8 cellular contexts compared by ENCODE assay signal in the genomic region with DNA sequence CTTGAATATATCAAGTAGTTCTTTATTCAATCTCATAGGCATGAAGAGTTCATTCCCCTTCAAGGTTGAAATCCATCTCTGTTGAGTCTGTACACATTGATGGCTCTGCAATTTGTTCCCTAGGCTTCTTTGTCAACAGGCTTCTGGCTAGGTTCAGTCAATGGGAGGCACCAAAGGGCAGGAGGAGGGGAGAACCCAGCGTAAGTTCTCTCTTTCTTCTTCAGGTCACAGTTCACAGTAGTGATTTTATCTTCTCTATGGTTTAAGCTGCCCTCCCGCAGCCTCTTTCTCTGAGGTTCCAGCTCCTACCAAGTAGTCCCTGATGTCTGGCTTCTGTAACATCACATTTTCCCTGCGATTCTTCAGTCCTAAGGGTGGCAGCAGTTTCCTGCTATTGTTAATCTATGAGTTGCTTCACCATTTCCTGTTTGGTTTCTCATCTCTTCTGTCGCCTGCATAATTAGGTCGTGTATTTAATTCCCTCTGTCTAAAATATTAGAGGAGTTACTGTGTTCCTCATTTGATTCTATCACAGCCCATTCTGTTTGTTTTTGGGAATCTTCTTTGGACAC.
DNase-seq lines count a peak whose midpoint lies in the region; ATAC-seq and TF ChIP-seq lines count a peak whose summit lies in the region.

No MANE protein-coding gene starts in this region.

- no peaks in the 10 kb centered on the region for H3K27me3 Mint-ChIP-seq in CD4-positive, CD25-positive, alpha-beta regulatory T cell
- peaks cover 8% of the 10 kb centered on the region for H3K27me3 Mint-ChIP-seq in activated CD8-positive, alpha-beta T cell treated with anti-CD3 and anti-CD28 coated beads, Interleukin-2, amount 10 ng/mL, durations not matched to agents 7 days and 5 days (ENCODE audit: low read depth)
- peaks cover 0 to 6% (median 1%) of the 10 kb centered on the region in 3 donors for H3K27me3 Mint-ChIP-seq in immature natural killer cell (ENCODE audit: low read depth in 3 of 3)

- peak overlapping the region; percentile 29 for H3K4me3 ChIP-seq in CD4-positive, CD25-positive, alpha-beta regulatory T cell (ENCODE audit: low read depth, low read length)
- H3K4me3 ChIP-seq in Jurkat, Clone E6-1 (ENCODE audit: low read length), result no peak overlapping the region
- no peak overlapping the region for H3K4me3 ChIP-seq in coronary artery

- H3K27ac ChIP-seq in CD4-positive, CD25-positive, alpha-beta regulatory T cell (ENCODE audit: insufficient read depth, low read length, poor library complexity, severe bottlenecking), result no peak overlapping the region
- H3K27ac ChIP-seq in coronary artery, result no peak overlapping the region

- H3K36me3 Mint-ChIP-seq in CD4-positive, CD25-positive, alpha-beta regulatory T cell, result no peaks in the 10 kb centered on the region
- H3K36me3 Mint-ChIP-seq in activated CD8-positive, alpha-beta T cell treated with anti-CD3 and anti-CD28 coated beads, Interleukin-2, amount 10 ng/mL, durations not matched to agents 7 days and 5 days (ENCODE audit: low read depth), result no peaks in the 10 kb centered on the region
- no peaks in the 10 kb centered on the region for H3K36me3 Mint-ChIP-seq in immature natural killer cell

- H3K36me3 ChIP-seq in CD4-positive, CD25-positive, alpha-beta regulatory T cell (ENCODE audit: control insufficient read depth, insufficient read depth, low read length), result no peaks in the 10 kb centered on the region

- H3K27me3 ChIP-seq in CD4-positive, CD25-positive, alpha-beta regulatory T cell (ENCODE audit: control insufficient read depth, insufficient read depth, low read length), result no peaks in the 10 kb centered on the region

- peak overlapping the region in 2 of 3 donors; percentile 70 to 74 for H3K27ac Mint-ChIP-seq in CD4-positive, CD25-positive, alpha-beta regulatory T cell
- H3K27ac Mint-ChIP-seq in activated CD8-positive, alpha-beta T cell treated with anti-CD3 and anti-CD28 coated beads, Interleukin-2, amount 10 ng/mL, durations not matched to agents 7 days and 5 days, result peak overlapping the region; percentile 39
- peak overlapping the region in 2 of 6 donors; percentile 42 to 66 for H3K27ac Mint-ChIP-seq in immature natural killer cell

- no peaks in the 10 kb centered on the region for H3K9me3 Mint-ChIP-seq in CD4-positive, CD25-positive, alpha-beta regulatory T cell
- no peaks in the 10 kb centered on the region for H3K9me3 Mint-ChIP-seq in activated CD8-positive, alpha-beta T cell treated with anti-CD3 and anti-CD28 coated beads, Interleukin-2, amount 10 ng/mL, durations not matched to agents 7 days and 5 days (ENCODE audit: insufficient read depth)
- no peaks in the 10 kb centered on the region for H3K9me3 Mint-ChIP-seq in immature natural killer cell

- peaks cover 10% of the 10 kb centered on the region for H3K4me1 ChIP-seq in CD4-positive, CD25-positive, alpha-beta regulatory T cell (ENCODE audit: control insufficient read depth, insufficient read depth, low read length, poor library complexity, severe bottlenecking)

- peak; percentile 73 to 80 for ATAC-seq in CD4-positive, CD25-positive, alpha-beta regulatory T cell (ENCODE audit: low read depth in 2 of 2)
- ATAC-seq in activated CD8-positive, alpha-beta T cell treated with anti-CD3 and anti-CD28 coated beads, Interleukin-2, amount 10 ng/mL, durations not matched to agents 7 days and 5 days, result peak; percentile 96
- no peak for ATAC-seq in HG02938 (IDR thresholded peaks at IDR 0.05; ENCODE audit: unreplicated experiment)
- ATAC-seq in HG02840 (IDR thresholded peaks at IDR 0.05; ENCODE audit: low FRiP score, unreplicated experiment), result no peak

- peak overlapping the region in 1 of 4 donors; percentile 22 for H3K4me3 Mint-ChIP-seq in CD4-positive, CD25-positive, alpha-beta regulatory T cell
- H3K4me3 Mint-ChIP-seq in activated CD8-positive, alpha-beta T cell treated with anti-CD3 and anti-CD28 coated beads, Interleukin-2, amount 10 ng/mL, durations not matched to agents 7 days and 5 days, result no peak overlapping the region
- peak overlapping the region in 3 of 5 donors; percentile 4 to 41 (median 8) for H3K4me3 Mint-ChIP-seq in immature natural killer cell

- no peak for TF ChIP-seq CTCF in coronary artery (IDR thresholded peaks at IDR 0.05)

- CTCF ChIA-PET in activated CD8-positive, alpha-beta T cell treated with anti-CD3 and anti-CD28 coated beads, Interleukin-2, amount 10 ng/mL, durations not matched to agents 7 days and 5 days (lab: Charles Lee), result interaction anchor here (1.0 to 3.8 kb wide), 12 partner anchors 17 to 429 kb away, joined by 3 to 27 read pairs (median 5); partner anchors contain the start of gene KLF7

- H3K9me3 ChIP-seq in CD4-positive, CD25-positive, alpha-beta regulatory T cell (ENCODE audit: control insufficient read depth in 2 of 2, low read length in 2 of 2), result no peaks in the 10 kb centered on the region

- peak in 2 of 3 donors; percentile 45 to 78 for DNase-seq in CD4-positive, CD25-positive, alpha-beta regulatory T cell
- DNase-seq in Jurkat, Clone E6-1 (ENCODE audit: low read depth, low spot score), result peak; percentile 39
- DNase-seq in activated CD8-positive, alpha-beta T cell treated with anti-CD3 and anti-CD28 coated beads, Interleukin-2, amount 10 ng/mL, durations not matched to agents 7 days and 5 days, result peak; percentile 48
- peak; percentile 22 to 42 (median 35) for DNase-seq in immature natural killer cell
- DNase-seq in coronary artery (ENCODE audit: low spot score), result no peak
- DNase-seq in retina, result no peak

- peaks cover 6 to 14% (median 10%) of the 10 kb centered on the region in 4 donors for H3K4me1 Mint-ChIP-seq in CD4-positive, CD25-positive, alpha-beta regulatory T cell
- peaks cover 13% of the 10 kb centered on the region for H3K4me1 Mint-ChIP-seq in activated CD8-positive, alpha-beta T cell treated with anti-CD3 and anti-CD28 coated beads, Interleukin-2, amount 10 ng/mL, durations not matched to agents 7 days and 5 days (ENCODE audit: low read depth)
- peaks cover 14 to 15% of the 10 kb centered on the region in 2 donors for H3K4me1 Mint-ChIP-seq in immature natural killer cell

- POLR2A ChIA-PET in activated CD8-positive, alpha-beta T cell treated with anti-CD3 and anti-CD28 coated beads, Interleukin-2, amount 10 ng/mL, durations not matched to agents 7 days and 5 days (lab: Charles Lee), result no interaction called here

Comparison
In these comparisons a context has a peak if more than half of its experiments do, and no peak if none do; other contexts are left out.
1. ATAC-seq: peak in CD4-positive, CD25-positive, alpha-beta regulatory T cell (2 of 2) and activated CD8-positive, alpha-beta T cell treated with anti-CD3 and anti-CD28 coated beads, Interleukin-2, amount 10 ng/mL, durations not matched to agents 7 days and 5 days (single experiment); none in HG02938 (single experiment) and HG02840 (single experiment).
2. DNase-seq: peak in CD4-positive, CD25-positive, alpha-beta regulatory T cell (2 of 3), Jurkat, Clone E6-1 (single experiment), activated CD8-positive, alpha-beta T cell treated with anti-CD3 and anti-CD28 coated beads, Interleukin-2, amount 10 ng/mL, durations not matched to agents 7 days and 5 days (single experiment) and immature natural killer cell (3 of 3); none in coronary artery (single experiment) and retina (single experiment).